ENCODE assay signal across 1 cellular context in the genomic region with DNA sequence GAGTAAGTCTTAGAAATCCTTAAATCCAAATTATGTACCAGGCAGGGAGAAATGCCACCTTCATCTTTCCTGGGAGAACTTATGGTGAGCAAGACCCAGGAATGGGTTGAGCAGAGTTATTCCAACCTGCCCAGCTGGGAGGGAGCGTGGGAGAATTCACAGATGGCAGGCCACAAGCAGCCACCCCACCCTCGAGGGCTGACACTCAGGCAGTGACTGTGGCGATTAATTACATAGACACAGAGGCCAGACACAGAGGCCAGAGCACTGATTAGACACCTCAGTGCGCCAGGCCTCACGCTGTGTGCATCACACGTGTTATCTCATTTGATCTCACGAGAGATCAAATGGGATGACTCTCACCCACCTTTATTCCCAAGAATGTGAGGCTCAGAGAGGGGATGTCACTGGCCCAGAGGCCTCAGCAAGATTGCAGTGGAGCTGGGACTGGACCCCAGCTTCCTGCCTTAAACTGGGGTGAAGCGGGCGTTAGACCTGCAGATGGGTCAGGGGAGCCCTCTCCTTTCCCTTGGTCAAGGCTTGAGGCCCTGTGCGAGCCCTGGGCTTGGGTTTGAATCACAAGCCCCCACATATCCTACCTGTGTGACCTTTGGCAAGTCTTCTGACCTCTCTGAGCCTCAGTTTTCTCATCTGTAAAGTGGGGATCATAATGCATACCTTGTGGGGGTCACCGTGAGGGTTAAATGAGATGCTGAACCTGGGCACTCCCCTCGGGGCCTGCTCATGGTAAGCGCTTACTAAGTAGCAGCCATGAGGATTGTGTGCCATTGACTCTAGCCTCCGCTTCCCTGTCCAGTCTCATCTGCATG.
A peak's percentile ranks its signal among the peaks of the same experiment; 100 is the strongest.
TF ChIP-seq lines count a peak whose summit lies in the region.

No MANE protein-coding gene starts in this region.

TF ChIP-seq in HepG2, 621 proteins besides CTCF, POLR2A, EP300 and RAD21:
- no peak for TF ChIP-seq ZNF766 (CRISPR knock-in tag; IDR thresholded peaks at IDR 0.05; ENCODE audit: borderline replicate concordance)
- TF ChIP-seq, protein P1, sequence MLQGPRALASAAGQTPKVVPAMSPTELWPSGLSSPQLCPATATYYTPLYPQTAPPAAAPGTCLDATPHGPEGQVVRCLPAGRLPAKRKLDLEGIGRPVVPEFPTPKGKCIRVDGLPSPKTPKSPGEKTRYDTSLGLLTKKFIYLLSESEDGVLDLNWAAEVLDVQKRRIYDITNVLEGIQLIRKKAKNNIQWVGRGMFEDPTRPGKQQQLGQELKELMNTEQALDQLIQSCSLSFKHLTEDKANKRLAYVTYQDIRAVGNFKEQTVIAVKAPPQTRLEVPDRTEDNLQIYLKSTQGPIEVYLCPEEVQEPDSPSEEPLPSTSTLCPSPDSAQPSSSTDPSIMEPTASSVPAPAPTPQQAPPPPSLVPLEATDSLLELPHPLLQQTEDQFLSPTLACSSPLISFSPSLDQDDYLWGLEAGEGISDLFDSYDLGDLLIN (CRISPR knock-in tag; IDR thresholded peaks at IDR 0.05; ENCODE audit: borderline replicate concordance) = no peak
- no peak for TF ChIP-seq ZNF333 (CRISPR knock-in tag; IDR thresholded peaks at IDR 0.05; ENCODE audit: borderline replicate concordance)
- TF ChIP-seq PTBP1 (IDR thresholded peaks at IDR 0.05; ENCODE audit: low read depth, low read length, poor library complexity, severe bottlenecking) = no peak
- 0 out of 2 replicates have a peak, but pooled peaks have one; percentile 23 for TF ChIP-seq ZNF629 (CRISPR knock-in tag; conservative IDR thresholded peaks at IDR 0.05)
- no peak for TF ChIP-seq SKI (IDR thresholded peaks at IDR 0.05; ENCODE audit: partially characterized antibody)
- TF ChIP-seq KAT8 (CRISPR knock-in tag; IDR thresholded peaks at IDR 0.05) = no peak
- no peak for TF ChIP-seq PAX8 (CRISPR knock-in tag; IDR thresholded peaks at IDR 0.05; ENCODE audit: borderline replicate concordance)
